16 cellular contexts compared by ENCODE assay signal in genomic region chr9:129801504-129801903, GRCh38. TPM values are rescaled to one million over a fixed set of nuclear protein-coding genes. Genes with fewer than 3 reads are reported as not detected.
DNase-seq lines count a peak whose midpoint lies in the region; ATAC-seq and TF ChIP-seq lines count a peak whose summit lies in the region.
"Had no signal": no experiment of that assay in that cellular context is flagged by ENCODE, and none has a peak within 500 bp of the region (broad histone marks: within the 10 kb centered on the region; RNA-seq: fewer than 3 reads in every experiment).

No MANE protein-coding gene starts in this region.

- no peak for TF ChIP-seq POLR2A in ovary (IDR thresholded peaks at IDR 0.05)

- H3K4me1 ChIP-seq in neural progenitor cell (peaks cover 6% of the 10 kb centered on the region), left lung (peaks cover 5 to 30% of the 10 kb centered on the region in 2 donors), ovary (ENCODE audit: insufficient read depth) (no peaks in the 10 kb centered on the region)

- H3K27ac ChIP-seq in neural progenitor cell (no peak overlapping the region), left lung (no peak overlapping the region), ovary (no peak overlapping the region)
- H3K27ac ChIP-seq: SK-N-MC, vagina had no signal

- H3K4me3 ChIP-seq in neural progenitor cell: no peak overlapping the region
- H3K4me3 ChIP-seq in left lung: no peak overlapping the region
- no peak overlapping the region for H3K4me3 ChIP-seq in ovary
- H3K4me3 ChIP-seq: SK-N-MC, vagina had no signal

- no peak for ATAC-seq in HG03108 (IDR thresholded peaks at IDR 0.05; ENCODE audit: unreplicated experiment)
- ATAC-seq in left lung: no peak
- ATAC-seq: Panc1 had no signal

- TF ChIP-seq CTCF in neural progenitor cell (IDR thresholded peaks at IDR 0.05) (no peak), left lung (IDR thresholded peaks at IDR 0.05) (no peak), ovary (IDR thresholded peaks at IDR 0.05) (no peak)

- no peak overlapping the region for H3K9ac ChIP-seq in neural progenitor cell

- H3K36me3 Mint-ChIP-seq in activated T-cell treated with anti-CD3 and anti-CD28 coated beads, Interleukin-2, amount 50 U/mL, for 24 hours (ENCODE audit: low read depth): peaks cover 27% of the 10 kb centered on the region
- no peaks in the 10 kb centered on the region for H3K36me3 Mint-ChIP-seq in IgD-negative memory B cell
- H3K36me3 Mint-ChIP-seq in dendritic cell treated with granulocyte-macrophage colony-stimulating factor and Interleukin-4, amounts not matched to agents 40 ng/mL and 50 ng/mL, for 4 days (ENCODE audit: low read depth): peaks cover 20% of the 10 kb centered on the region
- peaks cover 9% of the 10 kb centered on the region for H3K36me3 Mint-ChIP-seq in neural progenitor cell

- intact Hi-C loops in dendritic cell treated with granulocyte-macrophage colony-stimulating factor and Interleukin-4, amounts not matched to agents 40 ng/mL and 50 ng/mL, for 4 days (cut with micrococcal nuclease): no loop called here
- intact Hi-C loops in left lung (cut with DNase I): no loop called here
- intact Hi-C loops in ovary (cut with DNase I): no loop called here

- H3K27ac Mint-ChIP-seq in activated T-cell treated with anti-CD3 and anti-CD28 coated beads, Interleukin-2, amount 50 U/mL, for 24 hours: no peak overlapping the region
- H3K27ac Mint-ChIP-seq in IgD-negative memory B cell (peak overlapping the region in 2 of 3 donors; percentile 58 to 89), neural progenitor cell (no peak overlapping the region)
- H3K27ac Mint-ChIP-seq in dendritic cell treated with granulocyte-macrophage colony-stimulating factor and Interleukin-4, amounts not matched to agents 40 ng/mL and 50 ng/mL, for 4 days: peak overlapping the region; percentile 1

- WGBS in ovary, 3 donors: 73 to 81% (median 79%) methylated on average over 17 of the region's 17 CpGs

- no peak overlapping the region for H2AFZ ChIP-seq in neural progenitor cell (replicated peaks)

- H3K9me3 ChIP-seq in neural progenitor cell (ENCODE audit: low read depth) (no peaks in the 10 kb centered on the region), left lung (no peaks in the 10 kb centered on the region), ovary (no peaks in the 10 kb centered on the region)
- H3K9me3 ChIP-seq: vagina had no signal

- H3K36me3 ChIP-seq in neural progenitor cell: no peaks in the 10 kb centered on the region
- peaks cover 0 to 7% of the 10 kb centered on the region in 2 donors for H3K36me3 ChIP-seq in left lung
- no peaks in the 10 kb centered on the region for H3K36me3 ChIP-seq in ovary

- peak overlapping the region; percentile 24 for H3K4me3 Mint-ChIP-seq in activated T-cell treated with anti-CD3 and anti-CD28 coated beads, Interleukin-2, amount 50 U/mL, for 24 hours
- H3K4me3 Mint-ChIP-seq in IgD-negative memory B cell (peak overlapping the region; percentile 60 to 88 (median 76)), neural progenitor cell (peak overlapping the region; percentile 46)
- no peak overlapping the region for H3K4me3 Mint-ChIP-seq in dendritic cell treated with granulocyte-macrophage colony-stimulating factor and Interleukin-4, amounts not matched to agents 40 ng/mL and 50 ng/mL, for 4 days

- peaks cover 9% of the 10 kb centered on the region for H3K79me2 ChIP-seq in neural progenitor cell (ENCODE audit: low read depth)

- no peak for TF ChIP-seq EP300 in ovary (IDR thresholded peaks at IDR 0.05)

- H3K4me1 Mint-ChIP-seq in activated T-cell treated with anti-CD3 and anti-CD28 coated beads, Interleukin-2, amount 50 U/mL, for 24 hours (ENCODE audit: low read depth): peaks cover 23% of the 10 kb centered on the region
- H3K4me1 Mint-ChIP-seq in IgD-negative memory B cell (peaks cover 9 to 15% (median 13%) of the 10 kb centered on the region in 3 donors), neural progenitor cell (peaks cover 12% of the 10 kb centered on the region)
- peaks cover 24% of the 10 kb centered on the region for H3K4me1 Mint-ChIP-seq in dendritic cell treated with granulocyte-macrophage colony-stimulating factor and Interleukin-4, amounts not matched to agents 40 ng/mL and 50 ng/mL, for 4 days (ENCODE audit: low read depth)

- H3K27me3 Mint-ChIP-seq in activated T-cell treated with anti-CD3 and anti-CD28 coated beads, Interleukin-2, amount 50 U/mL, for 24 hours: no peaks in the 10 kb centered on the region
- no peaks in the 10 kb centered on the region for H3K27me3 Mint-ChIP-seq in IgD-negative memory B cell
- no peaks in the 10 kb centered on the region for H3K27me3 Mint-ChIP-seq in dendritic cell treated with granulocyte-macrophage colony-stimulating factor and Interleukin-4, amounts not matched to agents 40 ng/mL and 50 ng/mL, for 4 days
- peaks cover under 1% of the 10 kb centered on the region for H3K27me3 Mint-ChIP-seq in neural progenitor cell (ENCODE audit: insufficient read depth, low read depth)

- H3K4me2 ChIP-seq in neural progenitor cell: no peak overlapping the region

- peaks cover 12% of the 10 kb centered on the region for H3F3A ChIP-seq in neural progenitor cell (ENCODE audit: low read depth)

- no peaks in the 10 kb centered on the region for H3K9me3 Mint-ChIP-seq in activated T-cell treated with anti-CD3 and anti-CD28 coated beads, Interleukin-2, amount 50 U/mL, for 24 hours
- H3K9me3 Mint-ChIP-seq in IgD-negative memory B cell (no peaks in the 10 kb centered on the region), neural progenitor cell (no peaks in the 10 kb centered on the region)
- no peaks in the 10 kb centered on the region for H3K9me3 Mint-ChIP-seq in dendritic cell treated with granulocyte-macrophage colony-stimulating factor and Interleukin-4, amounts not matched to agents 40 ng/mL and 50 ng/mL, for 4 days

- H4K20me1 ChIP-seq in neural progenitor cell (ENCODE audit: low read depth): peaks cover 6% of the 10 kb centered on the region

- H3K27me3 ChIP-seq in neural progenitor cell (no peaks in the 10 kb centered on the region), left lung (no peaks in the 10 kb centered on the region), ovary (no peaks in the 10 kb centered on the region)
- H3K27me3 ChIP-seq: vagina had no signal

- DNase-seq in activated T-cell treated with anti-CD3 and anti-CD28 coated beads, Interleukin-2, amount 50 U/mL, for 24 hours: no peak
- DNase-seq in activated T-cell treated with anti-CD3 and anti-CD28 coated beads for 4 hours (no peak), neural progenitor cell (ENCODE audit: low spot score) (peak; percentile 21), left lung (no peak), ovary (no peak)
- DNase-seq: central memory CD4-positive, alpha-beta T cell; foreskin fibroblast; KBM-7; NCI-H2227 treated with DMSO at 0.1 percent for 48 hours had no signal

RNA-seq across cellular contexts. Expression of gene TOR1B, which starts 1.5 kb away (rescaled TPM):
- 20.8 TPM for polyA plus RNA-seq in IgD-negative memory B cell
- total RNA-seq in neural progenitor cell (ENCODE audit: low replicate concordance): 12.2 and 19.0 TPM in 2 replicates
- total RNA-seq in left lung: 10 to 100 TPM; 26.1 to 32.1 TPM
- total RNA-seq in ovary: 10 to 100 TPM; 12.9 to 27.3 (median 16.9) TPM
- polyA plus RNA-seq in ovary: 10 to 100 TPM; 12.2 to 27.5 TPM

RNA-seq across cellular contexts. Expression of gene TOR1A, which starts 22.4 kb away (rescaled TPM):
- polyA plus RNA-seq in IgD-negative memory B cell (56.8 TPM), ovary (10 to 100 TPM; 24.9 to 45.6 TPM)
- total RNA-seq in neural progenitor cell (ENCODE audit: low replicate concordance) (39.6 and 42.4 TPM in 2 replicates), left lung (10 to 100 TPM; 32.0 to 38.5 TPM), ovary (10 to 100 TPM; 23.5 to 32.7 (median 27.1) TPM)

RNA-seq across cellular contexts. Expression of gene C9orf78, which starts 33.6 kb away (rescaled TPM):
- polyA plus RNA-seq in IgD-negative memory B cell (119 TPM), ovary (100 to 1,000 TPM in 1 of 2 donors, 10 to 100 TPM in 1; 55.4 to 130 TPM)
- total RNA-seq in neural progenitor cell (ENCODE audit: low replicate concordance) (40.9 and 42.2 TPM in 2 replicates), left lung (10 to 100 TPM; 30.1 to 31.8 TPM), ovary (10 to 100 TPM; 34.1 to 45.7 (median 37.0) TPM)

RNA-seq across cellular contexts. Expression of gene USP20, which starts 33.8 kb away (rescaled TPM):
- polyA plus RNA-seq in IgD-negative memory B cell (24.5 TPM), ovary (10 to 100 TPM in 1 of 2 donors, 1 to 10 TPM in 1; 6.8 to 29.7 TPM)
- total RNA-seq in neural progenitor cell (ENCODE audit: low replicate concordance) (10.8 and 25.2 TPM in 2 replicates), left lung (10 to 100 TPM; 21.0 to 22.9 TPM), ovary (10 to 100 TPM; 14.5 to 39.8 (median 32.4) TPM)

RNA-seq across cellular contexts. Expression of gene PTGES, which starts 48.7 kb away (rescaled TPM):
- polyA plus RNA-seq in IgD-negative memory B cell (not detected), ovary (10 to 100 TPM in 1 of 2 donors, under 1 TPM in 1; 0.63 to 22.6 TPM)
- total RNA-seq in neural progenitor cell (ENCODE audit: low replicate concordance) (2.3 and 2.9 TPM in 2 replicates), left lung (1 to 10 TPM; 3.2 to 9.8 TPM), ovary (1 to 10 TPM in 4 of 7 donors, under 1 TPM in 3; 0.72 to 5.1 (median 1.6) TPM)
- total RNA-seq: activated CD8-positive, alpha-beta memory T cell treated with anti-CD3 and anti-CD28 coated beads for 36 hours had no signal

Comparison
In these comparisons a context has a peak if more than half of its experiments do, and no peak if none do; other contexts are left out.
1. H3K27ac Mint-ChIP-seq: peak in IgD-negative memory B cell (2 of 3) and dendritic cell treated with granulocyte-macrophage colony-stimulating factor and Interleukin-4, amounts not matched to agents 40 ng/mL and 50 ng/mL, for 4 days (single experiment); none in activated T-cell treated with anti-CD3 and anti-CD28 coated beads, Interleukin-2, amount 50 U/mL, for 24 hours (single experiment) and neural progenitor cell (single experiment).